ENCODE assay signal across 8 cellular contexts in the genomic region with DNA sequence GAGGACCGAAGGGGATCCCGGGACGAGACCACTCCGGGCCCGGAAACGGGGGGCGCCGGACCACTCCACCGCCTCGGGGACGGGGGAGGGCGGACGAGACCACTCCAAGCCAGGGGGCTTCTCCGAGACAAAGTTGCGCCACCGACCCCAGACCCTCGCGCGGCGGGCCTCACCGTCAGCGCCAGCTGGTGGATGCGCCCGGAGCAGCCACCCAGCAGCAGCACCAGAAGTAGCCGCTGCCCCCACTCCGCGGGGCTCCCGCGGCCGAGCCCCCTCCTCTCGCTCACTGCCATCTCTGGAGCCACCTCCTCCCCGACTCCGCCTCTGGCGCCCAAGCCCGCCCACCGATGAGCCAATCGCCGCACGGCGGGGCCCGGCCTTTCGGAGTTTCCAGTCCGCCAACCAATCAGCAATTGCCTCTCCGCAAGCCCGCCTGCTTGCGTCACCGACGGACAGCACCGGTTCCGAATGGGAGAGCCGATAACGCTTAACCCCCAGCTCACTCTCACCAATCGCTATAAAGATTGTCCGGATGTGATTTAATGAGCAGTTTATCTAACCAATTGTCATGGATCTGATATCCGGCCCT. TPM values are rescaled to one million over a fixed set of nuclear protein-coding genes. Genes with fewer than 3 reads are reported as not detected.
DNase-seq lines count a peak whose midpoint lies in the region; ATAC-seq and TF ChIP-seq lines count a peak whose summit lies in the region.

A gene (minus strand): TSS at position 297 of the 589 bp plus-strand sequence. CDS start 4 bp downstream, at position 293.

- TF ChIP-seq CTCF in CD14-positive monocyte (IDR thresholded peaks at IDR 0.05), result no peak
- no peak for TF ChIP-seq CTCF in lower lobe of right lung (IDR thresholded peaks at IDR 0.05)

- peaks cover 2 to 17% (median 16%) of the 10 kb centered on the region in 3 donors for H3K27me3 Mint-ChIP-seq in CD14-positive monocyte (ENCODE audit: low read depth in 3 of 3)

- intact Hi-C loops in CD14-positive monocyte (cut with micrococcal nuclease), result loop anchor here (5.0 kb wide), 3 partner anchors 75 to 310 kb away; no protein-coding TSS in a partner anchor
- intact Hi-C loops in lower lobe of right lung (cut with DNase I), result no loop called here

- H3K4me3 ChIP-seq in ectodermal cell (ENCODE audit: insufficient read depth, low read depth, low read length) (peak within 1 kb of the TSS; percentile 76), lower lobe of right lung (peak within 1 kb of the TSS; percentile 93)

- H3K27ac ChIP-seq in ectodermal cell (ENCODE audit: insufficient read depth, low read depth, low read length, poor library complexity, severe bottlenecking) (peak within 1 kb of the TSS; percentile 99), lower lobe of right lung (peak within 1 kb of the TSS; percentile 94)

- peaks cover 29 to 30% of the 10 kb centered on the region in 2 donors for H3K36me3 Mint-ChIP-seq in CD14-positive monocyte

- H3K9me3 ChIP-seq in ectodermal cell (ENCODE audit: control insufficient read depth, low read length) (no peaks in the 10 kb centered on the region), lower lobe of right lung (no peaks in the 10 kb centered on the region)

- peak within 1 kb of the TSS; percentile 95 to 97 for H3K4me3 Mint-ChIP-seq in CD14-positive monocyte

- H3K27ac Mint-ChIP-seq in CD14-positive monocyte, result peak within 1 kb of the TSS; percentile 89 to 98 (median 96)

- peaks cover 48% of the 10 kb centered on the region for H3K4me1 Mint-ChIP-seq in CD14-positive monocyte

- H3K9me3 Mint-ChIP-seq in CD14-positive monocyte, result no peaks in the 10 kb centered on the region

- H3K36me3 ChIP-seq in ectodermal cell (ENCODE audit: control insufficient read depth, insufficient read depth, low read length), result no peaks in the 10 kb centered on the region
- peaks cover 20% of the 10 kb centered on the region for H3K36me3 ChIP-seq in lower lobe of right lung

- no peaks in the 10 kb centered on the region for H3K27me3 ChIP-seq in ectodermal cell (ENCODE audit: control insufficient read depth, insufficient read depth, low read length, poor library complexity, severe bottlenecking)
- H3K27me3 ChIP-seq in lower lobe of right lung (ENCODE audit: low read depth), result no peaks in the 10 kb centered on the region

- WGBS in ectodermal cell, 2 experiments, result 0% methylated on average over 55 of the region's 55 CpGs

- DNase-seq in CD14-positive monocyte (ENCODE audit: low spot score) (peak; percentile 100), NK-92 (lab: John Stamatoyannopoulos, UW; ENCODE audit: unreplicated experiment) (peak; percentile 92), lower lobe of right lung (peak; percentile 100)
- peak; percentile 97 to 98 for DNase-seq in activated CD8-positive, alpha-beta memory T cell treated with anti-CD3 and anti-CD28 coated beads for 1 hour (ENCODE audit: extremely low read depth in 1 of 2, low read depth in 1 of 2)
- DNase-seq in stimulated activated CD4-positive, alpha-beta T cell treated with anti-CD3 and anti-CD28 coated beads, TNF-alpha, amount 100 ng/mL, for 24 hours (ENCODE audit: low read depth in 3 of 3), result peak; percentile 98 to 99 (median 99)

- peak; percentile 57 for ATAC-seq in GM19397 (IDR thresholded peaks at IDR 0.05; ENCODE audit: unreplicated experiment)
- ATAC-seq in HG03571 (IDR thresholded peaks at IDR 0.05; ENCODE audit: unreplicated experiment), result peak; percentile 54
- peak; percentile 84 to 89 for ATAC-seq in lower lobe of right lung

- H3K4me1 ChIP-seq in ectodermal cell (ENCODE audit: control insufficient read depth, insufficient read depth, low read length), result peaks cover 25% of the 10 kb centered on the region
- peaks cover 51% of the 10 kb centered on the region for H3K4me1 ChIP-seq in lower lobe of right lung

RNA-seq across cellular contexts. Expression of the gene that starts here (rescaled TPM):
- 100 to 1,000 TPM; 129 to 147 TPM for polyA plus RNA-seq in CD14-positive monocyte
- 44.3 TPM for polyA plus RNA-seq in ectodermal cell (2013, experiment 1 of 4)
- polyA plus RNA-seq in ectodermal cell (2013, experiment 2 of 4), result 37.0 TPM
- polyA plus RNA-seq in ectodermal cell (2013, experiment 3 of 4), result 37.4 TPM
- polyA plus RNA-seq in ectodermal cell (2013, experiment 4 of 4), result 38.1 TPM
- 87.0 TPM for total RNA-seq in lower lobe of right lung

Comparison
In these comparisons a context has a peak if more than half of its experiments do, and no peak if none do; other contexts are left out.
1. Peak in every context shown above with its lines: DNase-seq, ATAC-seq, H3K4me3 ChIP-seq and H3K27ac ChIP-seq.